Comparison of ENCODE assay signal across 1 cellular context in the genomic region with DNA sequence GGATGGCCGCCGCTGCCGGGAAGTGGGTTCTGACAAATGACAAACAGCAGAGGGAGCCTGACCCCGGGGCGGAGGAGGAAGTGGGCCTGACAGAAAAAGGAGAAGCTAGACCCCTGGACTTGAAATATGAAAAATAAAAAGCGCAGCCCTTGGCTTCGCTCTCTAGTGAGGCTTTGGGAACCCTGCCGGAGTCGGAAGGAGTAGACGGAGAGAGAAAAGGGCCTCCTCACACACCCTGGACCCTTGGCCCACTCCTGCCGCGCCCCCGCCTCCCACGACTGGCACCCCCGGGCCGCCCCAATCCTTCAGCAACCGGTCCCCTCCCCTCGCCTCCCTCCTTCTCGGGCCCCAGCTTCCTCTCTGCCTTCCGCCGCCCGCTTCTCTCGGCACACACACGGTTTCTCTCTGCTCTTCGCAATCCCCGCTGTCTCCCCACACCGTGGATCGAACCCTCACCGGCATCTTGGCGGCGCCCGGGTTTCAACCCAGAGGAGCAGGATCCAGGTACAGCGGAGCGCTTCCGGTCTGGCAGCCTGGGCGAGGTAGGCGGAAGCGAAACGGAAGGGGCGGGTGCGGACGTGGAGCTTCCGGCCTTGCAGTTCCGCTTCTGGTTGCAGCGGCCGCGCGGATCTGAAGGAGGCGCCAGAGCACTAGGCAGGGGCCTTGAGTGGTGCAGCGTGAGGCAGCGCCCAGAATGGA.
TF ChIP-seq lines count a peak whose summit lies in the region.

Gene ARPC3 (minus strand): TSS at position 539 of the 699 bp plus-strand sequence. CDS start 77 bp downstream, at position 462.

TF ChIP-seq in HEK293, 187 proteins besides CTCF, POLR2A, EP300 and RAD21 (continued from another document and continues in another):
- TF ChIP-seq ZNF518A (tag by site-specific recombination; conservative IDR thresholded peaks at IDR 0.05; ENCODE audit: low read depth) (peak; percentile 85), ZNF302 (tag by site-specific recombination; IDR thresholded peaks at IDR 0.05; ENCODE audit: low read depth) (no peak), ZEB2 (tag by site-specific recombination; IDR thresholded peaks at IDR 0.05) (peak; percentile 89), ZNF37A (tag by site-specific recombination; IDR thresholded peaks at IDR 0.05) (no peak), ZNF174 (tag by site-specific recombination; IDR thresholded peaks at IDR 0.05) (no peak), ZNF350 (tag by site-specific recombination; IDR thresholded peaks at IDR 0.05) (no peak), ZNF555 (tag by site-specific recombination; conservative IDR thresholded peaks at IDR 0.05) (no peak), ZNF580 (tag by site-specific recombination; IDR thresholded peaks at IDR 0.05) (peak; percentile 99), ZNF558 (tag by site-specific recombination; IDR thresholded peaks at IDR 0.05) (no peak), TRIM28 (IDR thresholded peaks at IDR 0.05; ENCODE audit: borderline replicate concordance, low read length) (no peak), ZNF510 (tag by site-specific recombination; IDR thresholded peaks at IDR 0.05; ENCODE audit: insufficient replicate concordance) (no peak), ZNF223 (tag by site-specific recombination; IDR thresholded peaks at IDR 0.05) (no peak), ZNF202 (tag by site-specific recombination; IDR thresholded peaks at IDR 0.05; ENCODE audit: borderline replicate concordance) (no peak), ELK4 (IDR thresholded peaks at IDR 0.05; ENCODE audit: borderline replicate concordance, low read depth, low read length) (peak; percentile 77; the same call in 1 of the 2 replicates), ZNF658 (tag by site-specific recombination; IDR thresholded peaks at IDR 0.05) (no peak), GLI2 (tag by site-specific recombination; IDR thresholded peaks at IDR 0.05; ENCODE audit: borderline replicate concordance, low read depth) (no peak), ZBTB48 (tag by site-specific recombination; IDR thresholded peaks at IDR 0.05) (peak; percentile 74), ZNF239 (tag by site-specific recombination; IDR thresholded peaks at IDR 0.05) (no peak), ZNF416 (tag by site-specific recombination; IDR thresholded peaks at IDR 0.05) (no peak), ZNF16 (tag by site-specific recombination; IDR thresholded peaks at IDR 0.05; ENCODE audit: low read depth) (no peak), KLF1 (tag by site-specific recombination; IDR thresholded peaks at IDR 0.05) (peak; percentile 47; the same call in 1 of the 2 replicates), SCRT1 (tag by site-specific recombination; IDR thresholded peaks at IDR 0.05; ENCODE audit: borderline replicate concordance) (no peak), KLF7 (tag by site-specific recombination; IDR thresholded peaks at IDR 0.05; ENCODE audit: borderline replicate concordance) (no peak; the same call in 1 of the 2 replicates), ZNF76 (tag by site-specific recombination; IDR thresholded peaks at IDR 0.05; ENCODE audit: borderline replicate concordance, low read depth) (no peak), ZNF335 (tag by site-specific recombination; conservative IDR thresholded peaks at IDR 0.05) (peak; percentile 97), ZNF169 (tag by site-specific recombination; IDR thresholded peaks at IDR 0.05) (no peak), ZSCAN23 (tag by site-specific recombination; IDR thresholded peaks at IDR 0.05) (no peak), ZNF521 (tag by site-specific recombination; IDR thresholded peaks at IDR 0.05) (no peak), ZNF530 (tag by site-specific recombination; IDR thresholded peaks at IDR 0.05; ENCODE audit: low read depth) (no peak), ZNF596 (tag by site-specific recombination; IDR thresholded peaks at IDR 0.05) (no peak), ZNF311 (tag by site-specific recombination; IDR thresholded peaks at IDR 0.05; ENCODE audit: borderline replicate concordance) (no peak), ZNF2 (tag by site-specific recombination; IDR thresholded peaks at IDR 0.05) (peak; percentile 80), ZNF585B (tag by site-specific recombination; IDR thresholded peaks at IDR 0.05) (no peak)
- TF ChIP-seq, protein P1, sequence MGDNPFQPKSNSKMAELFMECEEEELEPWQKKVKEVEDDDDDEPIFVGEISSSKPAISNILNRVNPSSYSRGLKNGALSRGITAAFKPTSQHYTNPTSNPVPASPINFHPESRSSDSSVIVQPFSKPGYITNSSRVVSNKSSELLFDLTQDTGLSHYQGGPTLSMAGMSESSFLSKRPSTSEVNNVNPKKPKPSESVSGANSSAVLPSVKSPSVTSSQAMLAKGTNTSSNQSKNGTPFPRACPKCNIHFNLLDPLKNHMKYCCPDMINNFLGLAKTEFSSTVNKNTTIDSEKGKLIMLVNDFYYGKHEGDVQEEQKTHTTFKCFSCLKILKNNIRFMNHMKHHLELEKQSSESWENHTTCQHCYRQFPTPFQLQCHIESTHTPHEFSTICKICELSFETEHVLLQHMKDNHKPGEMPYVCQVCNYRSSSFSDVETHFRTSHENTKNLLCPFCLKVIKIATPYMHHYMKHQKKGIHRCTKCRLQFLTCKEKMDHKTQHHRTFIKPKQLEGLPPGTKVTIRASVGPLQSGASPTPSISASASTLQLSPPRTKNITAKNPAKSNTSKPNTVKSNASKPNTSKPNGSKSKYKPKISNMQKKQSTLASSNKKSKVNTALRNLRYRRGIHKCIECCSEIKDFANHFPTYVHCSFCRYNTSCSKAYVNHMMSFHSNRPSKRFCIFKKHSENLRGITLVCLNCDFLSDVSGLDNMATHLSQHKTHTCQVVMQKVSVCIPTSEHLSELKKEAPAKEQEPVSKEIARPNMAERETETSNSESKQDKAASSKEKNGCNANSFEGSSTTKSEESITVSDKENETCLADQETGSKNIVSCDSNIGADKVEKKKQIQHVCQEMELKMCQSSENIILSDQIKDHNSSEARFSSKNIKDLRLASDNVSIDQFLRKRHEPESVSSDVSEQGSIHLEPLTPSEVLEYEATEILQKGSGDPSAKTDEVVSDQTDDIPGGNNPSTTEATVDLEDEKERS (tag by site-specific recombination; IDR thresholded peaks at IDR 0.05): no peak
- TF ChIP-seq, protein P2, sequence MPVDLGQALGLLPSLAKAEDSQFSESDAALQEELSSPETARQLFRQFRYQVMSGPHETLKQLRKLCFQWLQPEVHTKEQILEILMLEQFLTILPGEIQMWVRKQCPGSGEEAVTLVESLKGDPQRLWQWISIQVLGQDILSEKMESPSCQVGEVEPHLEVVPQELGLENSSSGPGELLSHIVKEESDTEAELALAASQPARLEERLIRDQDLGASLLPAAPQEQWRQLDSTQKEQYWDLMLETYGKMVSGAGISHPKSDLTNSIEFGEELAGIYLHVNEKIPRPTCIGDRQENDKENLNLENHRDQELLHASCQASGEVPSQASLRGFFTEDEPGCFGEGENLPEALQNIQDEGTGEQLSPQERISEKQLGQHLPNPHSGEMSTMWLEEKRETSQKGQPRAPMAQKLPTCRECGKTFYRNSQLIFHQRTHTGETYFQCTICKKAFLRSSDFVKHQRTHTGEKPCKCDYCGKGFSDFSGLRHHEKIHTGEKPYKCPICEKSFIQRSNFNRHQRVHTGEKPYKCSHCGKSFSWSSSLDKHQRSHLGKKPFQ (tag by site-specific recombination; IDR thresholded peaks at IDR 0.05): no peak
- TF ChIP-seq, protein P3, sequence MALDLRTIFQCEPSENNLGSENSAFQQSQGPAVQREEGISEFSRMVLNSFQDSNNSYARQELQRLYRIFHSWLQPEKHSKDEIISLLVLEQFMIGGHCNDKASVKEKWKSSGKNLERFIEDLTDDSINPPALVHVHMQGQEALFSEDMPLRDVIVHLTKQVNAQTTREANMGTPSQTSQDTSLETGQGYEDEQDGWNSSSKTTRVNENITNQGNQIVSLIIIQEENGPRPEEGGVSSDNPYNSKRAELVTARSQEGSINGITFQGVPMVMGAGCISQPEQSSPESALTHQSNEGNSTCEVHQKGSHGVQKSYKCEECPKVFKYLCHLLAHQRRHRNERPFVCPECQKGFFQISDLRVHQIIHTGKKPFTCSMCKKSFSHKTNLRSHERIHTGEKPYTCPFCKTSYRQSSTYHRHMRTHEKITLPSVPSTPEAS (tag by site-specific recombination; IDR thresholded peaks at IDR 0.05): no peak
- TF ChIP-seq, protein P4, sequence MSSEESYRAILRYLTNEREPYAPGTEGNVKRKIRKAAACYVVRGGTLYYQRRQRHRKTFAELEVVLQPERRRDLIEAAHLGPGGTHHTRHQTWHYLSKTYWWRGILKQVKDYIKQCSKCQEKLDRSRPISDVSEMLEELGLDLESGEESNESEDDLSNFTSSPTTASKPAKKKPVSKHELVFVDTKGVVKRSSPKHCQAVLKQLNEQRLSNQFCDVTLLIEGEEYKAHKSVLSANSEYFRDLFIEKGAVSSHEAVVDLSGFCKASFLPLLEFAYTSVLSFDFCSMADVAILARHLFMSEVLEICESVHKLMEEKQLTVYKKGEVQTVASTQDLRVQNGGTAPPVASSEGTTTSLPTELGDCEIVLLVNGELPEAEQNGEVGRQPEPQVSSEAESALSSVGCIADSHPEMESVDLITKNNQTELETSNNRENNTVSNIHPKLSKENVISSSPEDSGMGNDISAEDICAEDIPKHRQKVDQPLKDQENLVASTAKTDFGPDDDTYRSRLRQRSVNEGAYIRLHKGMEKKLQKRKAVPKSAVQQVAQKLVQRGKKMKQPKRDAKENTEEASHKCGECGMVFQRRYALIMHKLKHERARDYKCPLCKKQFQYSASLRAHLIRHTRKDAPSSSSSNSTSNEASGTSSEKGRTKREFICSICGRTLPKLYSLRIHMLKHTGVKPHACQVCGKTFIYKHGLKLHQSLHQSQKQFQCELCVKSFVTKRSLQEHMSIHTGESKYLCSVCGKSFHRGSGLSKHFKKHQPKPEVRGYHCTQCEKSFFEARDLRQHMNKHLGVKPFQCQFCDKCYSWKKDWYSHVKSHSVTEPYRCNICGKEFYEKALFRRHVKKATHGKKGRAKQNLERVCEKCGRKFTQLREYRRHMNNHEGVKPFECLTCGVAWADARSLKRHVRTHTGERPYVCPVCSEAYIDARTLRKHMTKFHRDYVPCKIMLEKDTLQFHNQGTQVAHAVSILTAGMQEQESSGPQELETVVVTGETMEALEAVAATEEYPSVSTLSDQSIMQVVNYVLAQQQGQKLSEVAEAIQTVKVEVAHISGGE (tag by site-specific recombination; conservative IDR thresholded peaks at IDR 0.05; ENCODE audit: low read depth): peak; percentile 96
- TF ChIP-seq, protein P5, sequence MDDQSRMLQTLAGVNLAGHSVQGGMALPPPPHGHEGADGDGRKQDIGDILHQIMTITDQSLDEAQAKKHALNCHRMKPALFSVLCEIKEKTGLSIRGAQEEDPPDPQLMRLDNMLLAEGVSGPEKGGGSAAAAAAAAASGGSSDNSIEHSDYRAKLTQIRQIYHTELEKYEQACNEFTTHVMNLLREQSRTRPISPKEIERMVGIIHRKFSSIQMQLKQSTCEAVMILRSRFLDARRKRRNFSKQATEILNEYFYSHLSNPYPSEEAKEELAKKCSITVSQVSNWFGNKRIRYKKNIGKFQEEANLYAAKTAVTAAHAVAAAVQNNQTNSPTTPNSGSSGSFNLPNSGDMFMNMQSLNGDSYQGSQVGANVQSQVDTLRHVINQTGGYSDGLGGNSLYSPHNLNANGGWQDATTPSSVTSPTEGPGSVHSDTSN (CRISPR knock-in tag; IDR thresholded peaks at IDR 0.05): peak; percentile 36; the same call in 1 of the 2 replicates
